ENCODE assay signal across 17 cellular contexts in the genomic region with DNA sequence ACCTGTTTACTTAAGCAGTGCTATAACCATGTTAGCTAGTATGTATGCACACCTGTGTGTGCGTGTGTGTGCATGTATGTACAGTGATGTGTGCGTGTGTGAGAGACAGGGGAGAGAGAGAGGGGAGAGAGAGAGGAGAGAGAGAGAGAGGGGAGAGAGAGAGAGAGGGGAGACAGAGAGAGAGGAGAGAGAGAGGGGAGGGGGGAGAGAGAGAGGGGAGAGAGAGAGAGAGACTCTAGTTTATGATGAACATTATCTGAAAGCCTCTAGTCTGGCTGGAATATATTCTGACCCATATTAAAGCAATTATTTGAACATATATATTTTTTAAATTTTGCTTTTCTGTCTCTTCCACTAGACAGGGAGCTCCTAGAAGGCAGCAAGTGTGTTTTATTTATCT.
"Had no signal": no experiment of that assay in that cellular context is flagged by ENCODE, and none has a peak within 500 bp of the region (broad histone marks: within the 10 kb centered on the region; RNA-seq: fewer than 3 reads in every experiment).

No MANE protein-coding gene starts in this region.

- H3K27ac Mint-ChIP-seq: naive thymus-derived CD4-positive, alpha-beta T cell; progenitor cell of endocrine pancreas; stimulated activated effector memory CD8-positive, alpha-beta T cell treated with anti-CD3 and anti-CD28 coated beads, Interleukin-12 subunit alpha, Interleukin-12 subunit beta, amount 100 ng/mL, for 72 hours had no signal

- H3K36me3 ChIP-seq: colonic mucosa, esophagus squamous epithelium, pancreas, suprapubic skin, tibial artery, upper lobe of left lung, uterus had no signal

- DNase-seq: esophagus squamous epithelium; foreskin keratinocyte; head of caudate nucleus; hippocampal formation; naive thymus-derived CD4-positive, alpha-beta T cell; occipital lobe; pancreas; stimulated activated CD4-positive, alpha-beta T cell treated with anti-CD3 and anti-CD28 coated beads, Interleukin-4, amount 100 ng/mL, for 1 hour; stimulated activated CD8-positive, alpha-beta memory T cell treated with anti-CD3 and anti-CD28 coated beads, Interleukin-4, amount 100 ng/mL, for 48 hours; stimulated activated naive CD8-positive, alpha-beta T cell treated with anti-CD3 and anti-CD28 coated beads, Interleukin-15, Interleukin-2, amounts not matched to agents 100 U/mL and 50 U/mL, for 24 hours; tibial artery; upper lobe of left lung; uterus had no signal

- H3K9me3 Mint-ChIP-seq: naive thymus-derived CD4-positive, alpha-beta T cell; stimulated activated effector memory CD8-positive, alpha-beta T cell treated with anti-CD3 and anti-CD28 coated beads, Interleukin-12 subunit alpha, Interleukin-12 subunit beta, amount 100 ng/mL, for 72 hours had no signal

- H3K27me3 ChIP-seq: colonic mucosa, foreskin keratinocyte, pancreas, suprapubic skin, upper lobe of left lung, uterus had no signal

- H3K4me1 Mint-ChIP-seq: naive thymus-derived CD4-positive, alpha-beta T cell had no signal

- H3K9me3 ChIP-seq: colonic mucosa, esophagus squamous epithelium, pancreas, suprapubic skin, tibial artery, upper lobe of left lung, uterus had no signal

- H3K4me1 ChIP-seq: colonic mucosa, foreskin keratinocyte, tibial artery, uterus had no signal

- H3K4me3 ChIP-seq: colonic mucosa, esophagus squamous epithelium, pancreas, suprapubic skin, tibial artery, upper lobe of left lung, uterus had no signal

- H3K36me3 Mint-ChIP-seq: naive thymus-derived CD4-positive, alpha-beta T cell; stimulated activated effector memory CD8-positive, alpha-beta T cell treated with anti-CD3 and anti-CD28 coated beads, Interleukin-12 subunit alpha, Interleukin-12 subunit beta, amount 100 ng/mL, for 72 hours had no signal

- H3K27ac ChIP-seq: colonic mucosa, esophagus squamous epithelium, foreskin keratinocyte, pancreas, suprapubic skin, tibial artery, upper lobe of left lung, uterus had no signal

- H3K27me3 Mint-ChIP-seq: naive thymus-derived CD4-positive, alpha-beta T cell had no signal

- H3K4me3 Mint-ChIP-seq: naive thymus-derived CD4-positive, alpha-beta T cell; stimulated activated effector memory CD8-positive, alpha-beta T cell treated with anti-CD3 and anti-CD28 coated beads, Interleukin-12 subunit alpha, Interleukin-12 subunit beta, amount 100 ng/mL, for 72 hours had no signal
